Comparison of ENCODE assay signal across 23 cellular contexts in genomic region chr16:756428-756827, GRCh38. TPM values are rescaled to one million over a fixed set of nuclear protein-coding genes. Genes with fewer than 3 reads are reported as not detected.
"Had no signal": no experiment of that assay in that cellular context is flagged by ENCODE, and none has a peak within 500 bp of the region (broad histone marks: within the 10 kb centered on the region; RNA-seq: fewer than 3 reads in every experiment).

No MANE protein-coding gene starts in this region.

- H3K27ac ChIP-seq: coronary artery, dorsolateral prefrontal cortex, esophagus muscularis mucosa, gastroesophageal sphincter, ovary, right atrium auricular region, tibial artery, upper lobe of left lung, uterus had no signal

- FAIRE-seq: small intestine had no signal

- H3K9me3 Mint-ChIP-seq: natural killer cell had no signal

- H3K27me3 ChIP-seq: ovary, right atrium auricular region, upper lobe of left lung, uterus had no signal

- H3K36me3 Mint-ChIP-seq: natural killer cell had no signal

- ATAC-seq: gastroesophageal sphincter, left lobe of liver, mucosa of descending colon, natural killer cell had no signal

- DNase-seq: dorsolateral prefrontal cortex; effector CD8-positive, alpha-beta T cell; glutamatergic neuron; islet precursor cell; mammary epithelial cell; mucosa of descending colon; natural killer cell; nucleus accumbens; ovary; small intestine; stimulated activated CD4-positive, alpha-beta T cell treated with anti-CD3 and anti-CD28 coated beads, Interleukin-12 subunit alpha, Interleukin-12 subunit beta, amount 100 ng/mL, for 4 hours; stimulated activated naive CD4-positive, alpha-beta T cell treated with Interleukin-2 at 50 U/mL for 16 hours; tibial artery; upper lobe of left lung; uterus had no signal

- H3K4me3 Mint-ChIP-seq: natural killer cell, neural crest cell had no signal

- H3K4me3 ChIP-seq: coronary artery, dorsolateral prefrontal cortex, esophagus muscularis mucosa, gastroesophageal sphincter, mucosa of descending colon, ovary, right atrium auricular region, tibial artery, upper lobe of left lung, uterus had no signal

- H3K9me3 ChIP-seq: esophagus muscularis mucosa, gastroesophageal sphincter, mucosa of descending colon, right atrium auricular region, tibial artery, upper lobe of left lung, uterus had no signal

- H3K4me1 ChIP-seq: esophagus muscularis mucosa, gastroesophageal sphincter, right atrium auricular region had no signal

- H3K36me3 ChIP-seq: esophagus muscularis mucosa, gastroesophageal sphincter, ovary, right atrium auricular region, tibial artery, upper lobe of left lung, uterus had no signal

RNA-seq across cellular contexts. Expression of gene MSLN, which starts 4.1 kb away (rescaled TPM):
- total RNA-seq: myocyte, natural killer cell, neural crest cell, temporal lobe had no signal
